Comparison of ENCODE assay signal across 12 cellular contexts in the genomic region with DNA sequence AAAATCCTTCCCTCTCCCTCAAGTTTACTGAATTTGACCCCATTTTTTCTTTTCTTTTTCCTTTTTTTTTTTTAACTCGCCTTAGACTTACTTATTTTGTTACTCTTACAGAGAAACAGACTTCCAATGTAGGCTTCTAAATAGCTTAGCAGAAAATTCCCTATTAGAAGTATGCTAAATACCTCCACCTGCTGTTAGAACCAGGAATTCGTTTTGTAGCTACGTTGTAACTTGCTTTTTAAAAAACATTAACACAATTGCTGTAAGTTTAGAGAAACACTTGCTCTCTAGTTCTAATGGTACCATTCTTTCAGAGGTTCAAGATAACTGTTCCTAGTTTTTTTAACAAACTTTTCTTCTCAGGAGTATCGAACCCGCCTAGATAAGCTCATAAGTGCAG.
A peak's percentile ranks its signal among the peaks of the same experiment; 100 is the strongest.
DNase-seq lines count a peak whose midpoint lies in the region; ATAC-seq and TF ChIP-seq lines count a peak whose summit lies in the region.
"Had no signal": no experiment of that assay in that cellular context is flagged by ENCODE, and none has a peak within 500 bp of the region (broad histone marks: within the 10 kb centered on the region; RNA-seq: fewer than 3 reads in every experiment).

No MANE protein-coding gene starts in this region.

- POLR2A ChIA-PET in activated CD8-positive, alpha-beta T cell treated with anti-CD3 and anti-CD28 coated beads for 36 hours (lab: Charles Lee), result no interaction called here
- POLR2A ChIA-PET in activated CD8-positive, alpha-beta T cell treated with anti-CD3 and anti-CD28 coated beads, Interleukin-2, amount 10 ng/mL, durations not matched to agents 7 days and 5 days (lab: Charles Lee), result no interaction called here

- H3K9me3 Mint-ChIP-seq in activated CD8-positive, alpha-beta T cell treated with anti-CD3 and anti-CD28 coated beads for 36 hours, result no peaks in the 10 kb centered on the region
- H3K9me3 Mint-ChIP-seq in activated CD8-positive, alpha-beta T cell treated with anti-CD3 and anti-CD28 coated beads, Interleukin-2, amount 10 ng/mL, durations not matched to agents 7 days and 5 days (ENCODE audit: insufficient read depth), result no peaks in the 10 kb centered on the region

- no peak overlapping the region for H3K4me3 Mint-ChIP-seq in activated CD8-positive, alpha-beta T cell treated with anti-CD3 and anti-CD28 coated beads for 36 hours
- H3K4me3 Mint-ChIP-seq in activated CD8-positive, alpha-beta T cell treated with anti-CD3 and anti-CD28 coated beads, Interleukin-2, amount 10 ng/mL, durations not matched to agents 7 days and 5 days, result no peak overlapping the region
- H3K4me3 Mint-ChIP-seq: naive B cell had no signal

- no peaks in the 10 kb centered on the region for H3K4me1 Mint-ChIP-seq in activated CD8-positive, alpha-beta T cell treated with anti-CD3 and anti-CD28 coated beads for 36 hours (ENCODE audit: low read depth)
- H3K4me1 Mint-ChIP-seq in activated CD8-positive, alpha-beta T cell treated with anti-CD3 and anti-CD28 coated beads, Interleukin-2, amount 10 ng/mL, durations not matched to agents 7 days and 5 days (ENCODE audit: low read depth), result no peaks in the 10 kb centered on the region
- H3K4me1 Mint-ChIP-seq: naive B cell had no signal

- WGBS in gastroesophageal sphincter (ENCODE audit: low coverage in 1 of 2), 2 donors, result 32 to 93% methylated on average over 2 to 5 of the region's 5 CpGs

- no peaks in the 10 kb centered on the region for H3K36me3 Mint-ChIP-seq in activated CD8-positive, alpha-beta T cell treated with anti-CD3 and anti-CD28 coated beads for 36 hours (ENCODE audit: low read depth)
- no peaks in the 10 kb centered on the region for H3K36me3 Mint-ChIP-seq in activated CD8-positive, alpha-beta T cell treated with anti-CD3 and anti-CD28 coated beads, Interleukin-2, amount 10 ng/mL, durations not matched to agents 7 days and 5 days (ENCODE audit: low read depth)
- H3K36me3 Mint-ChIP-seq: naive B cell had no signal

- TF ChIP-seq EP300 in gastroesophageal sphincter (IDR thresholded peaks at IDR 0.05), result no peak

- no peaks in the 10 kb centered on the region for H3K27me3 Mint-ChIP-seq in activated CD8-positive, alpha-beta T cell treated with anti-CD3 and anti-CD28 coated beads for 36 hours
- no peaks in the 10 kb centered on the region for H3K27me3 Mint-ChIP-seq in activated CD8-positive, alpha-beta T cell treated with anti-CD3 and anti-CD28 coated beads, Interleukin-2, amount 10 ng/mL, durations not matched to agents 7 days and 5 days (ENCODE audit: low read depth)
- H3K27me3 Mint-ChIP-seq: naive B cell had no signal

- ATAC-seq in activated CD8-positive, alpha-beta T cell treated with anti-CD3 and anti-CD28 coated beads for 36 hours, result no peak
- no peak for ATAC-seq in activated CD8-positive, alpha-beta T cell treated with anti-CD3 and anti-CD28 coated beads, Interleukin-2, amount 10 ng/mL, durations not matched to agents 7 days and 5 days
- ATAC-seq in gastroesophageal sphincter, result no peak

- H3K27me3 ChIP-seq in gastroesophageal sphincter, result no peaks in the 10 kb centered on the region
- H3K27me3 ChIP-seq: esophagus muscularis mucosa had no signal

- no peak for TF ChIP-seq POLR2A in gastroesophageal sphincter (IDR thresholded peaks at IDR 0.05)

- no peak for DNase-seq in activated CD8-positive, alpha-beta T cell treated with anti-CD3 and anti-CD28 coated beads for 36 hours
- DNase-seq in activated CD8-positive, alpha-beta T cell treated with anti-CD3 and anti-CD28 coated beads, Interleukin-2, amount 10 ng/mL, durations not matched to agents 7 days and 5 days, result no peak
- peak; percentile 11 for DNase-seq in NCI-H1092 (lab: John Stamatoyannopoulos, UW)
- DNase-seq in epithelial cell of esophagus (ENCODE audit: low read depth), result peak; percentile 9
- no peak for DNase-seq in retinal pigment epithelial cell (ENCODE audit: low read depth)
- DNase-seq in effector CD4-positive, alpha-beta T cell, result no peak
- DNase-seq in SIG-M5 treated with dmso at 0.1 percent for 504 hours (lab: John Stamatoyannopoulos, UW; ENCODE audit: unreplicated experiment), result no peak
- DNase-seq: activated naive CD4-positive, alpha-beta T cell; naive B cell; NCI-H2171 had no signal

- H3K9me3 ChIP-seq in gastroesophageal sphincter, result no peaks in the 10 kb centered on the region
- H3K9me3 ChIP-seq: esophagus muscularis mucosa had no signal

- H3K4me1 ChIP-seq in gastroesophageal sphincter, result no peaks in the 10 kb centered on the region
- H3K4me1 ChIP-seq: esophagus muscularis mucosa had no signal

- H3K27ac Mint-ChIP-seq in activated CD8-positive, alpha-beta T cell treated with anti-CD3 and anti-CD28 coated beads for 36 hours, result no peak overlapping the region
- no peak overlapping the region for H3K27ac Mint-ChIP-seq in activated CD8-positive, alpha-beta T cell treated with anti-CD3 and anti-CD28 coated beads, Interleukin-2, amount 10 ng/mL, durations not matched to agents 7 days and 5 days
- H3K27ac Mint-ChIP-seq: naive B cell had no signal

- peak; percentile 29 for TF ChIP-seq CTCF in activated CD8-positive, alpha-beta T cell treated with anti-CD3 and anti-CD28 coated beads for 36 hours (IDR thresholded peaks at IDR 0.05)
- TF ChIP-seq CTCF in epithelial cell of esophagus (IDR thresholded peaks at IDR 0.05; ENCODE audit: insufficient read depth, low read depth, low read length, missing control alignments) (no peak), retinal pigment epithelial cell (conservative IDR thresholded peaks at IDR 0.05; ENCODE audit: low read depth, low read length) (peak; percentile 58), gastroesophageal sphincter (IDR thresholded peaks at IDR 0.05) (no peak)

- H3K36me3 ChIP-seq in gastroesophageal sphincter, result no peaks in the 10 kb centered on the region
- H3K36me3 ChIP-seq: esophagus muscularis mucosa had no signal

- intact Hi-C loops in activated CD8-positive, alpha-beta T cell treated with anti-CD3 and anti-CD28 coated beads for 36 hours (cut with micrococcal nuclease), result no loop called here

- no peak overlapping the region for H3K27ac ChIP-seq in gastroesophageal sphincter
- H3K27ac ChIP-seq: esophagus muscularis mucosa had no signal

- CTCF ChIA-PET in activated CD8-positive, alpha-beta T cell treated with anti-CD3 and anti-CD28 coated beads for 36 hours (lab: Charles Lee), result interaction anchor here (0.7 kb wide), 1 partner anchor 39 kb away, joined by 3 read pairs; no protein-coding TSS in a partner anchor
- CTCF ChIA-PET in activated CD8-positive, alpha-beta T cell treated with anti-CD3 and anti-CD28 coated beads, Interleukin-2, amount 10 ng/mL, durations not matched to agents 7 days and 5 days (lab: Charles Lee), result interaction anchor here (1.5 kb wide), 1 partner anchor 85 kb away, joined by 5 read pairs; no protein-coding TSS in a partner anchor

- H3K4me3 ChIP-seq in epithelial cell of esophagus (ENCODE audit: low read length) (no peak overlapping the region), retinal pigment epithelial cell (ENCODE audit: low read length) (no peak overlapping the region), gastroesophageal sphincter (no peak overlapping the region)
- H3K4me3 ChIP-seq: esophagus muscularis mucosa had no signal

Comparison
In these comparisons a context has a peak if more than half of its experiments do, and no peak if none do; other contexts are left out.
1. DNase-seq: peak in NCI-H1092 (single experiment) and epithelial cell of esophagus (single experiment); none in activated CD8-positive, alpha-beta T cell treated with anti-CD3 and anti-CD28 coated beads for 36 hours (single experiment), activated CD8-positive, alpha-beta T cell treated with anti-CD3 and anti-CD28 coated beads, Interleukin-2, amount 10 ng/mL, durations not matched to agents 7 days and 5 days (single experiment), retinal pigment epithelial cell (single experiment), effector CD4-positive, alpha-beta T cell (single experiment) and SIG-M5 treated with dmso at 0.1 percent for 504 hours (single experiment).
2. CTCF ChIP-seq: peak in activated CD8-positive, alpha-beta T cell treated with anti-CD3 and anti-CD28 coated beads for 36 hours (single experiment) and retinal pigment epithelial cell (single experiment); none in epithelial cell of esophagus (single experiment) and gastroesophageal sphincter (0 of 4).